In genomic region chr1:166166701-166167394, GRCh38 we compare ENCODE assay signal across 9 cellular contexts. TPM values are rescaled to one million over a fixed set of nuclear protein-coding genes. Genes with fewer than 3 reads are reported as not detected.
DNase-seq lines count a peak whose midpoint lies in the region; ATAC-seq, FAIRE-seq and TF ChIP-seq lines count a peak whose summit lies in the region.
"Had no signal": no experiment of that assay in that cellular context is flagged by ENCODE, and none has a peak within 500 bp of the region (broad histone marks: within the 10 kb centered on the region; RNA-seq: fewer than 3 reads in every experiment).

A gene with protein sequence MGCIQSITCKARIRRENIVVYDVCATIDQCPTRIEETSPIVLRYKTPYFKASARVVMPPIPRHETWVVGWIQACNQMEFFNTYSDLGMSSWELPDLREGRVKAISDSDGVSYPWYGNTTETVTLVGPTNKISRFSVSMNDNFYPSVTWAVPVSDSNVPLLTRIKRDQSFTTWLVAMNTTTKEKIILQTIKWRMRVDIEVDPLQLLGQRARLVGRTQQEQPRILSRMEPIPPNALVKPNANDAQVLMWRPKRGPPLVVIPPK (minus strand): TSS chr1:166167001. CDS start chr1:166166248, 753 bp downstream.

- peaks cover 13% of the 10 kb centered on the region for H3K27me3 ChIP-seq in IMR-90 (ENCODE audit: control insufficient read depth, insufficient read depth, low read length)
- H3K27me3 ChIP-seq in SK-N-SH (ENCODE audit: insufficient read depth): peaks cover 12% of the 10 kb centered on the region; the same call in 1 of the 2 replicates
- H3K27me3 ChIP-seq in cardiac muscle cell: peaks cover 68% of the 10 kb centered on the region
- no peaks in the 10 kb centered on the region for H3K27me3 ChIP-seq in parathyroid adenoma (ENCODE audit: control insufficient read depth, insufficient read depth, low read length)

- H2AFZ ChIP-seq in IMR-90 (replicated peaks; ENCODE audit: low read length, poor library complexity): peak within 1 kb of the TSS; percentile 88
- H2AFZ ChIP-seq in SK-N-SH (ENCODE audit: low read depth): peak within 1 kb of the TSS; percentile 45
- H2AFZ ChIP-seq in parathyroid adenoma: peak within 1 kb of the TSS; percentile 90

- TF ChIP-seq POLR2A in IMR-90 (IDR thresholded peaks at IDR 0.05; ENCODE audit: low read depth, low read length): no peak

- TF ChIP-seq EP300 in SK-N-SH (IDR thresholded peaks at IDR 0.05; ENCODE audit: borderline replicate concordance in 1 of 2, low read depth in 1 of 2, low read length in 1 of 2): 0 out of 4 replicates have a peak, but pooled peaks of 1 of the 2 experiments have one; percentile 15

- no peak within 1 kb of the TSS for H2BK120ac ChIP-seq in IMR-90 (ENCODE audit: low read depth, low read length)

- H2AK5ac ChIP-seq in IMR-90 (ENCODE audit: low read depth, low read length): no peak within 1 kb of the TSS

- H3K18ac ChIP-seq in IMR-90 (ENCODE audit: low read depth, low read length): no peak within 1 kb of the TSS

- TF ChIP-seq CTCF in IMR-90 (conservative IDR thresholded peaks at IDR 0.05; ENCODE audit: low read depth, low read length) (no peak), SK-N-SH (IDR thresholded peaks at IDR 0.05) (no peak; the same call in 1 of the 2 replicates), cardiac muscle cell (IDR thresholded peaks at IDR 0.05; ENCODE audit: low read depth, low read length) (no peak), parathyroid adenoma (IDR thresholded peaks at IDR 0.05) (no peak)

- no peak within 1 kb of the TSS for H4K91ac ChIP-seq in IMR-90 (ENCODE audit: insufficient read depth, low read depth, low read length)

- peak; percentile 30 for DNase-seq in DMS114 treated with DMSO at 0.1 percent for 48 hours (lab: John Stamatoyannopoulos, UW; ENCODE audit: unreplicated experiment)
- DNase-seq in IMR-90: peak; percentile 7
- DNase-seq in SK-N-SH: peak; percentile 95
- peak; percentile 70 for DNase-seq in activated naive CD8-positive, alpha-beta T cell treated with anti-CD3 and anti-CD28 coated beads, Interleukin-2, amount 10 ng/mL, durations not matched to agents 7 days and 5 days
- DNase-seq in cardiac muscle cell (ENCODE audit: low read depth in 1 of 2, low spot score in 1 of 2): peak; percentile 77 to 84
- peak; percentile 93 for DNase-seq in urothelium cell line (ENCODE audit: low spot score)

- H3K9me3 ChIP-seq in IMR-90 (ENCODE audit: control insufficient read depth, insufficient read depth, low read length): no peaks in the 10 kb centered on the region
- H3K9me3 ChIP-seq in SK-N-SH: no peaks in the 10 kb centered on the region
- no peaks in the 10 kb centered on the region for H3K9me3 ChIP-seq in cardiac muscle cell (ENCODE audit: low read depth)
- no peaks in the 10 kb centered on the region for H3K9me3 ChIP-seq in parathyroid adenoma (ENCODE audit: control insufficient read depth, low read length)

- H2BK5ac ChIP-seq in IMR-90 (ENCODE audit: low read depth, low read length, poor library complexity, severe bottlenecking): no peak within 1 kb of the TSS

- no peak within 1 kb of the TSS for H3K23ac ChIP-seq in IMR-90 (ENCODE audit: low read depth, low read length)

- H2BK20ac ChIP-seq in IMR-90 (ENCODE audit: low read depth, low read length): no peak within 1 kb of the TSS

- no peaks in the 10 kb centered on the region for H3K79me2 ChIP-seq in SK-N-SH (ENCODE audit: insufficient read depth)
- no peaks in the 10 kb centered on the region for H3K79me2 ChIP-seq in parathyroid adenoma

- H2BK15ac ChIP-seq in IMR-90 (ENCODE audit: low read depth, low read length): no peak within 1 kb of the TSS

- H3K4me3 ChIP-seq in IMR-90 (ENCODE audit: insufficient read depth, low read depth, low read length) (peak within 1 kb of the TSS; percentile 83), SK-N-SH (ENCODE audit: low read depth in 2 of 2, low read length in 1 of 2) (peak within 1 kb of the TSS; percentile 60 to 65), cardiac muscle cell (peak within 1 kb of the TSS; percentile 90), parathyroid adenoma (ENCODE audit: low read depth, low read length) (peak within 1 kb of the TSS; percentile 28)

- H3K4me1 ChIP-seq in IMR-90 (ENCODE audit: control insufficient read depth, insufficient read depth, low read length): no peaks in the 10 kb centered on the region
- peaks cover 0 to 8% of the 10 kb centered on the region in 2 experiments; a peak in 2 of 4 replicates for H3K4me1 ChIP-seq in SK-N-SH (ENCODE audit: control insufficient read depth in 1 of 2, insufficient read depth in 2 of 2, low read depth in 1 of 2, low read length in 1 of 2)
- H3K4me1 ChIP-seq in cardiac muscle cell (ENCODE audit: low read depth): peaks cover 6% of the 10 kb centered on the region
- H3K4me1 ChIP-seq in parathyroid adenoma: peaks cover 2% of the 10 kb centered on the region

- H3K56ac ChIP-seq in IMR-90 (ENCODE audit: extremely low read depth, insufficient read depth, low read length): no peak within 1 kb of the TSS

- no peaks in the 10 kb centered on the region for H3K9me1 ChIP-seq in IMR-90 (ENCODE audit: insufficient read depth, low read length)

- H2AK9ac ChIP-seq in IMR-90 (replicated peaks; ENCODE audit: low read depth, low read length, poor library complexity): no peak within 1 kb of the TSS

- no peaks in the 10 kb centered on the region for H3K9me3 Mint-ChIP-seq in activated naive CD8-positive, alpha-beta T cell treated with anti-CD3 and anti-CD28 coated beads, Interleukin-2, amount 10 ng/mL, durations not matched to agents 7 days and 5 days

- H4K5ac ChIP-seq in IMR-90 (ENCODE audit: low read depth, low read length): no peak within 1 kb of the TSS

- H4K20me1 ChIP-seq in IMR-90 (ENCODE audit: insufficient read depth, low read length) (no peaks in the 10 kb centered on the region), SK-N-SH (ENCODE audit: insufficient read depth) (no peaks in the 10 kb centered on the region)

- no peak for FAIRE-seq in urothelium cell line (lab: Jason Lieb, UNC)

- peak; percentile 40 for ATAC-seq in GM21515 (IDR thresholded peaks at IDR 0.05; ENCODE audit: unreplicated experiment)
- ATAC-seq in IMR-90 (ENCODE audit: low read depth): peak; percentile 65
- peak; percentile 66 for ATAC-seq in activated naive CD8-positive, alpha-beta T cell treated with anti-CD3 and anti-CD28 coated beads, Interleukin-2, amount 10 ng/mL, durations not matched to agents 7 days and 5 days (ENCODE audit: low read depth)

- H3K36me3 Mint-ChIP-seq in activated naive CD8-positive, alpha-beta T cell treated with anti-CD3 and anti-CD28 coated beads, Interleukin-2, amount 10 ng/mL, durations not matched to agents 7 days and 5 days: no peaks in the 10 kb centered on the region

- no peak within 1 kb of the TSS for H3K27ac Mint-ChIP-seq in activated naive CD8-positive, alpha-beta T cell treated with anti-CD3 and anti-CD28 coated beads, Interleukin-2, amount 10 ng/mL, durations not matched to agents 7 days and 5 days

- H3K27me3 Mint-ChIP-seq in activated naive CD8-positive, alpha-beta T cell treated with anti-CD3 and anti-CD28 coated beads, Interleukin-2, amount 10 ng/mL, durations not matched to agents 7 days and 5 days: peaks cover 51% of the 10 kb centered on the region

- no peaks in the 10 kb centered on the region for H3K79me1 ChIP-seq in IMR-90 (ENCODE audit: low read depth in 1 of 2, low read length in 2 of 2)

- POLR2A ChIA-PET in IMR-90 (lab: Charles Lee; ENCODE audit: unreplicated experiment): no interaction called here
- POLR2A ChIA-PET in SK-N-SH (lab: Yijun Ruan, JAX): no interaction called here
- POLR2A ChIA-PET in activated naive CD8-positive, alpha-beta T cell treated with anti-CD3 and anti-CD28 coated beads, Interleukin-2, amount 10 ng/mL, durations not matched to agents 7 days and 5 days (lab: Charles Lee): interaction anchor here (0.9 kb wide), 1 partner anchor 323 kb away, joined by 3 read pairs; no protein-coding TSS in a partner anchor

- no peak within 1 kb of the TSS for H3K9ac ChIP-seq in IMR-90 (ENCODE audit: low read depth, low read length)
- no peak within 1 kb of the TSS for H3K9ac ChIP-seq in SK-N-SH
- no peak within 1 kb of the TSS for H3K9ac ChIP-seq in parathyroid adenoma

- H3F3A ChIP-seq in SK-N-SH (replicated peaks; ENCODE audit: insufficient read depth): no peaks in the 10 kb centered on the region

- dilution Hi-C loops in IMR-90 (cut with HindIII; ENCODE audit: low sequenced_read_pairs, unreplicated experiment): no loop called here

- H3K9me2 ChIP-seq in SK-N-SH: no peaks in the 10 kb centered on the region

- CTCF ChIA-PET in IMR-90 (lab: Yijun Ruan, JAX): no interaction called here
- CTCF ChIA-PET in SK-N-SH (lab: Yijun Ruan, JAX): interaction anchor here (0.7 to 1.9 kb wide), 7 partner anchors 9 to 242 kb away, joined by 3 to 8 read pairs (median 4); no protein-coding TSS in a partner anchor

- TF ChIP-seq RAD21 in IMR-90 (IDR thresholded peaks at IDR 0.05; ENCODE audit: low read length) (no peak), SK-N-SH (IDR thresholded peaks at IDR 0.05; ENCODE audit: low read length) (no peak)

- intact Hi-C loops in IMR-90 (cut with micrococcal nuclease): loop anchor here (5.0 kb wide), 1 partner anchor 240 kb away; no protein-coding TSS in a partner anchor

- in situ Hi-C loops in IMR-90 (cut with MboI; ENCODE audit: low sequenced_read_pairs): no loop called here

- H3K4me2 ChIP-seq in IMR-90 (ENCODE audit: low read depth, low read length) (peak within 1 kb of the TSS; percentile 65), SK-N-SH (peak within 1 kb of the TSS; percentile 73), parathyroid adenoma (ENCODE audit: low read length) (peak within 1 kb of the TSS; percentile 66)

- no peak within 1 kb of the TSS for H3K4ac ChIP-seq in IMR-90 (ENCODE audit: low read depth, low read length)

- BruUV-seq in IMR-90 (replicated peaks; lab: Mats Ljungman, UMichigan): no TSS peak

- no peak within 1 kb of the TSS for H3K27ac ChIP-seq in IMR-90 (ENCODE audit: insufficient read depth, low read length)
- no peak within 1 kb of the TSS for H3K27ac ChIP-seq in SK-N-SH (ENCODE audit: low read depth in 2 of 2, low read length in 1 of 2)
- no peak within 1 kb of the TSS for H3K27ac ChIP-seq in cardiac muscle cell
- H3K27ac ChIP-seq in parathyroid adenoma: peak within 1 kb of the TSS; percentile 72
- H3K27ac ChIP-seq: epithelial cell of prostate had no signal

- H4K8ac ChIP-seq in IMR-90 (ENCODE audit: low read depth in 2 of 2, low read length in 2 of 2): no peak within 1 kb of the TSS

- peaks cover 14% of the 10 kb centered on the region for H3K4me1 Mint-ChIP-seq in activated naive CD8-positive, alpha-beta T cell treated with anti-CD3 and anti-CD28 coated beads, Interleukin-2, amount 10 ng/mL, durations not matched to agents 7 days and 5 days

- H3K36me3 ChIP-seq in IMR-90 (ENCODE audit: control insufficient read depth, insufficient read depth, low read length) (no peaks in the 10 kb centered on the region), SK-N-SH (replicated peaks in 1 of 2; ENCODE audit: control insufficient read depth in 1 of 2, insufficient read depth in 2 of 2, low read length in 1 of 2) (no peaks in the 10 kb centered on the region), cardiac muscle cell (no peaks in the 10 kb centered on the region), parathyroid adenoma (ENCODE audit: control insufficient read depth, insufficient read depth, low read length) (no peaks in the 10 kb centered on the region)

- H3K14ac ChIP-seq in IMR-90 (replicated peaks; ENCODE audit: low read depth, low read length): no peak within 1 kb of the TSS

- H3K4me3 Mint-ChIP-seq in activated naive CD8-positive, alpha-beta T cell treated with anti-CD3 and anti-CD28 coated beads, Interleukin-2, amount 10 ng/mL, durations not matched to agents 7 days and 5 days: peak within 1 kb of the TSS; percentile 80

- WGBS in IMR-90 (ENCODE audit: extremely low coverage in 2 of 2, insufficient read length in 1 of 2), 2 experiments: 0% methylated on average over 2 of the region's 60 CpGs; no CpG with 5 or more reads in 1 of the 2 experiments
- 0% methylated on average over 11 of the region's 60 CpGs for WGBS in SK-N-SH (ENCODE audit: low lambda C conversion rate)

RNA-seq across cellular contexts. Expression of the gene that starts here (rescaled TPM):
- total RNA-seq in IMR-90 (2012; rRNA removed): under 0.01 and 0.28 TPM in 2 replicates
- 0.12 and 0.16 TPM in 2 replicates for polyA plus RNA-seq in IMR-90 (2012; rRNA removed)
- polyA plus RNA-seq in IMR-90 (2012; cell fraction: cytosol; rRNA removed): 0.12 and 0.18 TPM in 2 replicates
- polyA plus RNA-seq in IMR-90 (2012; cell fraction: nucleus; rRNA removed; ENCODE audit: low replicate concordance): 0.18 and 0.31 TPM in 2 replicates
- polyA plus RNA-seq in SK-N-SH (2012; rRNA removed): 0.34 and 0.36 TPM in 2 replicates
- 0.27 and 0.38 TPM in 2 replicates for polyA plus RNA-seq in SK-N-SH (2012; cell fraction: cytosol; rRNA removed)
- polyA plus RNA-seq in SK-N-SH (2012; cell fraction: nucleus; rRNA removed): 0.54 and 0.71 TPM in 2 replicates
- not detected for total RNA-seq in activated naive CD8-positive, alpha-beta T cell treated with anti-CD3 and anti-CD28 coated beads, Interleukin-2, amount 10 ng/mL, durations not matched to agents 7 days and 5 days
- 0.06 and 0.32 TPM in 2 replicates for total RNA-seq in cardiac muscle cell
- 0.57 TPM in 1 of 2 replicates, not detected in the other for polyA plus RNA-seq in cardiac muscle cell

Comparison
In these comparisons a context has a peak if more than half of its experiments do, and no peak if none do; other contexts are left out.
1. Peak in DNase-seq, ATAC-seq, H3K4me3 ChIP-seq and H3K4me2 ChIP-seq in IMR-90; RNA of the gene not detected or under 1 TPM.
2. Peak in DNase-seq, H3K4me3 ChIP-seq and H3K4me2 ChIP-seq in SK-N-SH; RNA of the gene not detected or under 1 TPM.
3. Peak in DNase-seq and ATAC-seq in activated naive CD8-positive, alpha-beta T cell treated with anti-CD3 and anti-CD28 coated beads, Interleukin-2, amount 10 ng/mL, durations not matched to agents 7 days and 5 days; RNA of the gene not detected or under 1 TPM.
4. Peak in DNase-seq and H3K4me3 ChIP-seq in cardiac muscle cell; RNA of the gene not detected or under 1 TPM.
5. DNase-seq: peak in every context shown above with its lines; median percentile 95 in SK-N-SH; 93 in urothelium cell line; 80 in cardiac muscle cell; 70 in activated naive CD8-positive, alpha-beta T cell treated with anti-CD3 and anti-CD28 coated beads, Interleukin-2, amount 10 ng/mL, durations not matched to agents 7 days and 5 days; 30 in DMS114 treated with DMSO at 0.1 percent for 48 hours; 7 in IMR-90.
6. H3K4me3 ChIP-seq: peak in every context shown above with its lines; median percentile 90 in cardiac muscle cell; 83 in IMR-90; 62 in SK-N-SH; 28 in parathyroid adenoma.